ENCODE assay signal across 8 cellular contexts in genomic region chr3:151085227-151085888, GRCh38.
A peak's percentile ranks its signal among the peaks of the same experiment; 100 is the strongest.
DNase-seq lines count a peak whose midpoint lies in the region; ATAC-seq and TF ChIP-seq lines count a peak whose summit lies in the region.

MED12L (plus strand) TSS chr3:151085664; CDS start chr3:151086927, 1,263 bp downstream.

- peak within 1 kb of the TSS; percentile 63 for H3K4me3 ChIP-seq in WERI-Rb-1 (ENCODE audit: low read depth, low read length)

- DNase-seq in NCI-H187 (lab: John Stamatoyannopoulos, UW) (peak; percentile 54 to 67), NCI-H187 treated with DMSO at 0.1 percent for 48 hours (lab: John Stamatoyannopoulos, UW) (no peak), NCI-H1436 treated with DMSO at 0.1 percent for 48 hours (lab: John Stamatoyannopoulos, UW) (peak; percentile 58), WERI-Rb-1 (peak; percentile 75), kidney tubule cell (ENCODE audit: low spot score) (peak; percentile 77)
- peak; percentile 55 for DNase-seq in stimulated activated CD4-positive, alpha-beta T cell treated with anti-CD3 and anti-CD28 coated beads, Interleukin-12 subunit alpha, Interleukin-12 subunit beta, amount 100 ng/mL, for 4 hours

- H3K27me3 ChIP-seq in WERI-Rb-1 (ENCODE audit: insufficient read depth, low read depth, severe bottlenecking): peaks cover 79% of the 10 kb centered on the region

- H3K36me3 ChIP-seq in WERI-Rb-1: no peaks in the 10 kb centered on the region

- peak; percentile 66 for ATAC-seq in HG02852 (IDR thresholded peaks at IDR 0.05; ENCODE audit: unreplicated experiment)

- H3K27ac ChIP-seq in WERI-Rb-1 (no peak within 1 kb of the TSS), cingulate gyrus (ENCODE audit: low read depth, low read length) (peak within 1 kb of the TSS; percentile 47)

- TF ChIP-seq CTCF in WERI-Rb-1 (IDR thresholded peaks at IDR 0.05; ENCODE audit: low read depth, low read length): peak; percentile 41; the same call in 1 of the 2 replicates

- H3K9me3 ChIP-seq in WERI-Rb-1 (ENCODE audit: severe bottlenecking): no peaks in the 10 kb centered on the region
